Comparison of ENCODE assay signal across 26 cellular contexts in genomic region chr3:172198428-172198827, GRCh38.
"Had no signal": no experiment of that assay in that cellular context is flagged by ENCODE, and none has a peak within 500 bp of the region (broad histone marks: within the 10 kb centered on the region; RNA-seq: fewer than 3 reads in every experiment).

No MANE protein-coding gene starts in this region.

- H3K27me3 ChIP-seq: gastrocnemius medialis, right atrium auricular region, sigmoid colon, spleen, testis, tibial artery, upper lobe of left lung had no signal

- H3K9me3 ChIP-seq: gastrocnemius medialis, mucosa of descending colon, prostate gland, right atrium auricular region, sigmoid colon, spleen, testis, tibial artery, upper lobe of left lung had no signal

- H3K4me3 ChIP-seq: coronary artery, dorsolateral prefrontal cortex, gastrocnemius medialis, lung, mucosa of descending colon, prostate gland, right atrium auricular region, sigmoid colon, spleen, testis, tibial artery, upper lobe of left lung had no signal

- H2AFZ ChIP-seq: parathyroid adenoma had no signal

- H3K4me3 Mint-ChIP-seq: central memory CD8-positive, alpha-beta T cell; memory B cell; mesothelial cell of epicardium; naive B cell; stimulated activated memory B cell treated with anti-CD40 and anti-IgM and Interleukin-4, amounts not matched to agents 10 μg/mL and 1 μg/mL and 100 μg/mL, for 72 hours had no signal

- H3K27ac Mint-ChIP-seq: memory B cell; mesothelial cell of epicardium; naive B cell; stimulated activated memory B cell treated with anti-CD40 and anti-IgM and Interleukin-4, amounts not matched to agents 10 μg/mL and 1 μg/mL and 100 μg/mL, for 72 hours had no signal

- H3K27ac ChIP-seq: coronary artery, dorsolateral prefrontal cortex, epithelial cell of prostate, gastrocnemius medialis, parathyroid adenoma, prostate gland, right atrium auricular region, sigmoid colon, spleen, testis, tibial artery, upper lobe of left lung had no signal

- H3K4me1 Mint-ChIP-seq: memory B cell; stimulated activated memory B cell treated with anti-CD40 and anti-IgM and Interleukin-4, amounts not matched to agents 10 μg/mL and 1 μg/mL and 100 μg/mL, for 72 hours had no signal

- H3K9ac ChIP-seq: parathyroid adenoma had no signal

- DNase-seq: dorsolateral prefrontal cortex; effector CD4-positive, alpha-beta T cell; foreskin fibroblast; gastrocnemius medialis; head of caudate nucleus; mucosa of descending colon; naive B cell; sigmoid colon; spleen; stimulated activated CD4-positive, alpha-beta T cell treated with anti-CD3 and anti-CD28 coated beads, Interleukin-4, amount 100 ng/mL, for 4 hours; stimulated activated naive CD8-positive, alpha-beta T cell treated with anti-CD3 and anti-CD28 coated beads, Interleukin-15, Interleukin-2, amounts not matched to agents 100 U/mL and 50 U/mL, for 24 hours; substantia nigra; testis; tibial artery; upper lobe of left lung had no signal

- H3K27me3 Mint-ChIP-seq: central memory CD8-positive, alpha-beta T cell; memory B cell; stimulated activated memory B cell treated with anti-CD40 and anti-IgM and Interleukin-4, amounts not matched to agents 10 μg/mL and 1 μg/mL and 100 μg/mL, for 72 hours had no signal

- H3K36me3 ChIP-seq: gastrocnemius medialis, prostate gland, right atrium auricular region, sigmoid colon, spleen, tibial artery had no signal

- H3K9me3 Mint-ChIP-seq: central memory CD8-positive, alpha-beta T cell; memory B cell; mesothelial cell of epicardium; stimulated activated memory B cell treated with anti-CD40 and anti-IgM and Interleukin-4, amounts not matched to agents 10 μg/mL and 1 μg/mL and 100 μg/mL, for 72 hours had no signal

- ATAC-seq: esophagus mucosa; gastrocnemius medialis; mucosa of descending colon; stimulated activated memory B cell treated with anti-CD40 and anti-IgM and Interleukin-4, amounts not matched to agents 10 μg/mL and 1 μg/mL and 100 μg/mL, for 72 hours; stimulated activated naive CD8-positive, alpha-beta T cell treated with anti-CD3 and anti-CD28 coated beads, Interleukin-15, Interleukin-2, amounts not matched to agents 100 U/mL and 50 U/mL, for 24 hours had no signal

- H3K36me3 Mint-ChIP-seq: stimulated activated memory B cell treated with anti-CD40 and anti-IgM and Interleukin-4, amounts not matched to agents 10 μg/mL and 1 μg/mL and 100 μg/mL, for 72 hours had no signal
